ENCODE assay signal across 8 cellular contexts in genomic region chr17:77494664-77495435, GRCh38.
DNase-seq lines count a peak whose midpoint lies in the region; ATAC-seq, FAIRE-seq and TF ChIP-seq lines count a peak whose summit lies in the region.

No MANE protein-coding gene starts in this region.

- no peak overlapping the region for H3K4me2 ChIP-seq in keratinocyte (ENCODE audit: control insufficient read depth, extremely low read depth, insufficient read depth, low read depth, low read length)

- no peak for TF ChIP-seq POLR2A in GM12892 (IDR thresholded peaks at IDR 0.05; ENCODE audit: low read depth, low read length)

- no peaks in the 10 kb centered on the region for H3K4me1 ChIP-seq in keratinocyte (ENCODE audit: control insufficient read depth, extremely low read depth, insufficient read depth, low read length)

- DNase-seq in GM12892 (ENCODE audit: insufficient read length): peak; percentile 82
- peak; percentile 17 for DNase-seq in NCI-H1105 treated with DMSO at 0.1 percent for 48 hours (lab: John Stamatoyannopoulos, UW)
- DNase-seq in T47D (ENCODE audit: low read depth in 1 of 2, low spot score in 1 of 2): peak; percentile 78 to 95
- DNase-seq in keratinocyte (ENCODE audit: low read depth, low spot score): no peak
- DNase-seq in stimulated activated CD4-positive, alpha-beta T cell treated with anti-CD3 and anti-CD28 coated beads, Interleukin-1b, Interleukin-23, amount 100 ng/mL, for 4 hours (ENCODE audit: low read depth in 2 of 2): peak; percentile 67 to 77

- H2AFZ ChIP-seq in keratinocyte (ENCODE audit: control insufficient read depth, low read length): no peak overlapping the region

- no peak overlapping the region for H3K27ac ChIP-seq in 22Rv1
- H3K27ac ChIP-seq in VCaP: no peak overlapping the region
- no peak overlapping the region for H3K27ac ChIP-seq in keratinocyte (ENCODE audit: control insufficient read depth, insufficient read depth, low read length)

- FAIRE-seq in GM12892 (lab: Jason Lieb, UNC): peak; percentile 81
- FAIRE-seq in keratinocyte (lab: Jason Lieb, UNC): peak; percentile 48

- H3K9ac ChIP-seq in keratinocyte (ENCODE audit: control insufficient read depth, extremely low read depth, insufficient read depth, low read length): no peak overlapping the region

- dilution Hi-C loops in keratinocyte (cut with MboI; ENCODE audit: extremely low pct_ligation_motif_present, low sequenced_read_pairs): no loop called here

- no peak for ATAC-seq in HG02852 (IDR thresholded peaks at IDR 0.05; ENCODE audit: unreplicated experiment)

- peaks cover 51 to 57% of the 10 kb centered on the region in 2 experiments for H3K36me3 ChIP-seq in keratinocyte (ENCODE audit: control insufficient read depth in 2 of 2, extremely low read depth in 1 of 2, insufficient read depth in 2 of 2, low read length in 2 of 2)

- in situ Hi-C loops in T47D (cut with HindIII; ENCODE audit: low pct_unique_long_range_greater_than_20kb, low sequenced_read_pairs): no loop called here

- H3K27me3 ChIP-seq in keratinocyte (ENCODE audit: control insufficient read depth, extremely low read depth, insufficient read depth, low read length): no peaks in the 10 kb centered on the region

- no peaks in the 10 kb centered on the region for H3K9me1 ChIP-seq in keratinocyte (ENCODE audit: control insufficient read depth, extremely low read depth, insufficient read depth, low read length)

- H3K79me2 ChIP-seq in keratinocyte (ENCODE audit: control insufficient read depth, insufficient read depth, low read length): no peaks in the 10 kb centered on the region

- H4K20me1 ChIP-seq in keratinocyte (ENCODE audit: control insufficient read depth, extremely low read depth, insufficient read depth, low read length): peaks cover 3% of the 10 kb centered on the region

- no peak overlapping the region for H3K4me3 ChIP-seq in keratinocyte (ENCODE audit: control insufficient read depth in 2 of 3, extremely low read depth in 1 of 3, insufficient read depth in 2 of 3, low read depth in 1 of 3, low read length in 3 of 3)

- H3K9me3 ChIP-seq in keratinocyte (ENCODE audit: control insufficient read depth, low read depth, low read length): no peaks in the 10 kb centered on the region

- TF ChIP-seq CTCF in 22Rv1 (IDR thresholded peaks at IDR 0.05): peak; percentile 93
- peak; percentile 98 for TF ChIP-seq CTCF in VCaP (conservative IDR thresholded peaks at IDR 0.05)
- TF ChIP-seq CTCF in keratinocyte (optimal IDR thresholded peaks at IDR 0.05 in 1 of 3, IDR thresholded peaks at IDR 0.05 in 1 of 3, conservative IDR thresholded peaks at IDR 0.05 in 1 of 3; ENCODE audit: extremely low read depth in 1 of 3, insufficient read depth in 2 of 3, low read length in 3 of 3): peak; percentile 83 to 94 (median 92)
